In the genomic region with DNA sequence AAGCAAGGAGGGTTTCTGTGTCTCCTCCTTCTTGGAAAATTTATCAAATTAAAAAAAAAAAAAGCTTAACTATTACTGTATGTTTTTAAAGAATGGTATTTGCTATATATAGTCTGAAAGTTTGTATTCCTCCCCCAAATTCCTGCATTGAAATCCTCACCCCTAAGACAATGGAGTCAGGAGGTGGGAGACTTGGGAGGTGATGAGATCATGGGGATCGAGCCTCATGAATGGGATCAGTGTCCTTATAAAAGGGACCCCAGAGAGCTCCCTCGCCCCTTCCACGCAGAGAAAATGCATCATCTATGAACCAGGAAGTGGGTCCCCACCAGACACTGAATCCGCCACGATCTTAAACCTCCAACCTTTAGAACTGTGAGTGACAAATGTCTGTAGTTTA, we compare ENCODE assay signal across 1 cellular context.
TF ChIP-seq lines count a peak whose summit lies in the region.

No MANE protein-coding gene starts in this region.

TF ChIP-seq in A549, 52 proteins besides CTCF, POLR2A, EP300 and RAD21 (continued from another document):
- no peak for TF ChIP-seq CHD2 (IDR thresholded peaks at IDR 0.05; ENCODE audit: low read length, partially characterized antibody)
